24 cellular contexts compared by ENCODE assay signal in genomic region chr3:31488475-31489017, GRCh38.
"Had no signal": no experiment of that assay in that cellular context is flagged by ENCODE, and none has a peak within 500 bp of the region (broad histone marks: within the 10 kb centered on the region; RNA-seq: fewer than 3 reads in every experiment).

No MANE protein-coding gene starts in this region.

- DNase-seq: activated CD4-positive, alpha-beta memory T cell treated with anti-CD3 and anti-CD28 coated beads for 36 hours; activated CD4-positive, alpha-beta T cell treated with anti-CD3 and anti-CD28 coated beads for 48 hours; activated CD8-positive, alpha-beta memory T cell treated with anti-CD3 and anti-CD28 coated beads, Interleukin-2, amount 50 U/mL, for 4 hours; activated gamma-delta T cell; activated naive CD4-positive, alpha-beta T cell treated with anti-CD3 and anti-CD28 coated beads, Interleukin-2, amount 10 ng/mL, durations not matched to agents 7 days and 5 days; activated naive CD8-positive, alpha-beta T cell treated with anti-CD3 and anti-CD28 coated beads, Interleukin-2, amount 10 ng/mL, durations not matched to agents 7 days and 5 days; activated T-cell treated with anti-CD3 and anti-CD28 coated beads, Interleukin-2, amount 50 U/mL, for 1 hour; brain microvascular endothelial cell; cortex of kidney; effector memory CD8-positive, alpha-beta T cell; erythroblast; heart left ventricle; kidney glomerular epithelial cell; left lung; lower lobe of right lung; mesenchymal stem cell; right lobe of liver; stimulated activated CD4-positive, alpha-beta T cell treated with anti-CD3 and anti-CD28 coated beads, Interleukin-4, amount 100 ng/mL, for 24 hours; upper lobe of left lung; WERI-Rb-1 had no signal

- H3K9me3 ChIP-seq: lower lobe of right lung, right lobe of liver, vagina had no signal

- H3K4me3 ChIP-seq: gastroesophageal sphincter, heart left ventricle, left lung, lower lobe of right lung, right lobe of liver, skin epidermis, thoracic aorta, upper lobe of left lung, vagina had no signal

- H3K4me1 ChIP-seq: gastroesophageal sphincter, heart left ventricle, left lung, lower lobe of right lung, right lobe of liver, upper lobe of left lung, vagina had no signal

- H3K27ac ChIP-seq: brain microvascular endothelial cell, gastroesophageal sphincter, heart left ventricle, left lung, lower lobe of right lung, right lobe of liver, skin epidermis, thoracic aorta, upper lobe of left lung, vagina, WERI-Rb-1 had no signal

- H3K27me3 ChIP-seq: brain microvascular endothelial cell, gastroesophageal sphincter, heart left ventricle, left lung, right lobe of liver, upper lobe of left lung, vagina had no signal

- H3K36me3 ChIP-seq: brain microvascular endothelial cell, gastroesophageal sphincter, heart left ventricle, left lung, lower lobe of right lung, right lobe of liver, thoracic aorta, upper lobe of left lung, vagina, WERI-Rb-1 had no signal
